8 cellular contexts compared by ENCODE assay signal in genomic region chr4:118270492-118270891, GRCh38.
DNase-seq lines count a peak whose midpoint lies in the region; ATAC-seq and TF ChIP-seq lines count a peak whose summit lies in the region.

No MANE protein-coding gene starts in this region.

- no peaks in the 10 kb centered on the region for H3K36me3 ChIP-seq in Peyer's patch
- no peaks in the 10 kb centered on the region for H3K36me3 ChIP-seq in ovary

- TF ChIP-seq CTCF in Peyer's patch (IDR thresholded peaks at IDR 0.05): peak in 5 of 6 experiments; percentile 34 to 76 (median 65)
- peak; percentile 64 for TF ChIP-seq CTCF in endothelial cell (IDR thresholded peaks at IDR 0.05; ENCODE audit: unreplicated experiment)
- TF ChIP-seq CTCF in ovary (IDR thresholded peaks at IDR 0.05): peak in 2 of 3 donors; percentile 11 to 29

- intact Hi-C loops in ovary (cut with DNase I): no loop called here

- no peak for TF ChIP-seq EP300 in ovary (IDR thresholded peaks at IDR 0.05)

- ATAC-seq in GM18517 (IDR thresholded peaks at IDR 0.05; ENCODE audit: unreplicated experiment): peak; percentile 65
- ATAC-seq in HG03469 (IDR thresholded peaks at IDR 0.05; ENCODE audit: unreplicated experiment): peak; percentile 47
- ATAC-seq in GM19035 (IDR thresholded peaks at IDR 0.05; ENCODE audit: unreplicated experiment): no peak
- ATAC-seq in HG02571 (IDR thresholded peaks at IDR 0.05; ENCODE audit: unreplicated experiment): no peak

- H3K4me3 Mint-ChIP-seq in endothelial cell (ENCODE audit: unreplicated experiment): no peak overlapping the region

- WGBS in ovary, 3 donors: 0 to 3% (median 0%) methylated on average over 2 of the region's 2 CpGs

- DNase-seq in Ammon's horn (ENCODE audit: low spot score): peak; percentile 62
- DNase-seq in Peyer's patch: no peak
- DNase-seq in endothelial cell (ENCODE audit: low spot score): no peak
- no peak for DNase-seq in ovary

- H3K9me3 ChIP-seq in Peyer's patch (no peaks in the 10 kb centered on the region), ovary (no peaks in the 10 kb centered on the region)

- H3K9me3 Mint-ChIP-seq in endothelial cell (ENCODE audit: unreplicated experiment): no peaks in the 10 kb centered on the region

- H3K4me1 ChIP-seq in Peyer's patch: no peaks in the 10 kb centered on the region
- peaks cover 3% of the 10 kb centered on the region for H3K4me1 ChIP-seq in ovary (ENCODE audit: insufficient read depth)

- no peak overlapping the region for H3K27ac Mint-ChIP-seq in endothelial cell (ENCODE audit: unreplicated experiment)

- H3K27me3 Mint-ChIP-seq in endothelial cell (ENCODE audit: unreplicated experiment): peaks cover 1% of the 10 kb centered on the region

- no peaks in the 10 kb centered on the region for H3K36me3 Mint-ChIP-seq in endothelial cell (ENCODE audit: low read depth, unreplicated experiment)

- H3K27me3 ChIP-seq in Peyer's patch: no peaks in the 10 kb centered on the region
- no peaks in the 10 kb centered on the region for H3K27me3 ChIP-seq in ovary

- TF ChIP-seq POLR2A in Peyer's patch (IDR thresholded peaks at IDR 0.05) (no peak), ovary (IDR thresholded peaks at IDR 0.05) (no peak)

- H3K27ac ChIP-seq in Peyer's patch (no peak overlapping the region), ovary (no peak overlapping the region)

- H3K4me3 ChIP-seq in Peyer's patch (no peak overlapping the region), ovary (no peak overlapping the region)

- peaks cover 3% of the 10 kb centered on the region for H3K4me1 Mint-ChIP-seq in endothelial cell (ENCODE audit: unreplicated experiment)

Comparison
In these comparisons a context has a peak if more than half of its experiments do, and no peak if none do; other contexts are left out.
1. ATAC-seq: peak in GM18517 (single experiment) and HG03469 (single experiment); none in GM19035 (single experiment) and HG02571 (single experiment).
2. Peak in every context shown above with its lines, with median percentiles within 50 percentile points of each other: CTCF ChIP-seq.